ENCODE assay signal across 12 cellular contexts in genomic region chr19:42275103-42275502, GRCh38. TPM values are rescaled to one million over a fixed set of nuclear protein-coding genes. Genes with fewer than 3 reads are reported as not detected.
DNase-seq lines count a peak whose midpoint lies in the region; ATAC-seq, FAIRE-seq and TF ChIP-seq lines count a peak whose summit lies in the region.
"Had no signal": no experiment of that assay in that cellular context is flagged by ENCODE, and none has a peak within 500 bp of the region (broad histone marks: within the 10 kb centered on the region; RNA-seq: fewer than 3 reads in every experiment).

No MANE protein-coding gene starts in this region.

- H3K27me3 ChIP-seq in GM12878 (replicated peaks in 1 of 2; ENCODE audit: control insufficient read depth in 2 of 2, insufficient read depth in 2 of 2, low read length in 1 of 2) (no peaks in the 10 kb centered on the region), osteoblast (ENCODE audit: insufficient read depth, low read length) (no peaks in the 10 kb centered on the region), BE2C (no peaks in the 10 kb centered on the region)

- ATAC-seq in GM12878, result no peak
- ATAC-seq: activated T-cell treated with anti-CD3 and anti-CD28 coated beads, Interleukin-2, amount 50 U/mL, for 4 hours had no signal

- H3K9ac ChIP-seq in GM12878 (ENCODE audit: control insufficient read depth, insufficient read depth, low read length), result no peak overlapping the region

- H3K4me2 ChIP-seq in GM12878 (ENCODE audit: control insufficient read depth, insufficient read depth), result peak overlapping the region; percentile 22; the same call in 1 of the 2 replicates
- H3K4me2 ChIP-seq in osteoblast (ENCODE audit: insufficient read depth, low read length), result no peak overlapping the region

- H3K79me2 ChIP-seq in GM12878 (ENCODE audit: control insufficient read depth, insufficient read depth, low read length) (peaks cover 32% of the 10 kb centered on the region), osteoblast (ENCODE audit: insufficient read depth, low read length) (peaks cover 93% of the 10 kb centered on the region)

- H3K27ac ChIP-seq in GM12878 (ENCODE audit: control insufficient read depth, insufficient read depth) (no peak overlapping the region), osteoblast (ENCODE audit: low read depth, low read length) (no peak overlapping the region)

- POLR2A ChIA-PET in GM12878 (lab: Charles Lee), result no interaction called here

- H3K4me3 ChIP-seq in GM12878, result no peak overlapping the region
- H3K4me3 ChIP-seq in osteoblast (ENCODE audit: insufficient read depth, low read length), result peak overlapping the region; percentile 29
- H3K4me3 ChIP-seq in BE2C (ENCODE audit: low read depth, low read length), result no peak overlapping the region
- H3K4me3 ChIP-seq: skin epidermis had no signal

- TF ChIP-seq CTCF in GM12878 (IDR thresholded peaks at IDR 0.05 in 2 of 3, conservative IDR thresholded peaks at IDR 0.05 in 1 of 3; ENCODE audit: control insufficient read depth in 2 of 3, extremely low read depth in 1 of 3, insufficient read depth in 1 of 3, low read depth in 3 of 3, low read length in 3 of 3) (no peak), osteoblast (IDR thresholded peaks at IDR 0.05; ENCODE audit: extremely low read depth, low read depth, low read length) (no peak), BE2C (IDR thresholded peaks at IDR 0.05; ENCODE audit: low read depth, low read length) (no peak)

- intact Hi-C loops in GM12878 (cut with micrococcal nuclease; ENCODE audit: unreplicated experiment), result no loop called here

- peak overlapping the region; percentile 80 for H3K27ac Mint-ChIP-seq in T-helper 1 cell treated with Interleukin-12 subunit alpha and Interleukin-12 subunit beta and Interleukin-4 antibody, amounts not matched to agents 30 μg/mL and 1 μg/mL, for 36 hours

- RAD21 ChIA-PET in GM12878 (lab: Charles Lee; ENCODE audit: unreplicated experiment), result no interaction called here

- TF ChIP-seq RAD21 in GM12878 (IDR thresholded peaks at IDR 0.05; ENCODE audit: insufficient read depth, low read depth, low read length), result no peak

- no peaks in the 10 kb centered on the region; the same call in 1 of the 2 replicates for H4K20me1 ChIP-seq in GM12878 (ENCODE audit: control insufficient read depth, insufficient read depth)
- peaks cover 55% of the 10 kb centered on the region for H4K20me1 ChIP-seq in osteoblast (ENCODE audit: insufficient read depth, low read length)

- peaks cover 51% of the 10 kb centered on the region for H3K4me1 Mint-ChIP-seq in T-helper 1 cell treated with Interleukin-12 subunit alpha and Interleukin-12 subunit beta and Interleukin-4 antibody, amounts not matched to agents 30 μg/mL and 1 μg/mL, for 36 hours (ENCODE audit: low read depth)

- H3K27me3 Mint-ChIP-seq in T-helper 1 cell treated with Interleukin-12 subunit alpha and Interleukin-12 subunit beta and Interleukin-4 antibody, amounts not matched to agents 30 μg/mL and 1 μg/mL, for 36 hours (ENCODE audit: low read depth), result no peaks in the 10 kb centered on the region

- no peaks in the 10 kb centered on the region for H3K9me3 ChIP-seq in GM12878 (replicated peaks; ENCODE audit: control insufficient read depth, insufficient read depth, low read length)
- no peaks in the 10 kb centered on the region for H3K9me3 ChIP-seq in osteoblast (ENCODE audit: low read depth, low read length)
- no peaks in the 10 kb centered on the region for H3K9me3 ChIP-seq in BE2C

- no TSS peak for BruUV-seq in GM12878 (replicated peaks; lab: Mats Ljungman, UMichigan)

- TF ChIP-seq EP300 in GM12878 (IDR thresholded peaks at IDR 0.05; ENCODE audit: borderline replicate concordance in 1 of 2, control insufficient read depth in 1 of 2, low read depth in 2 of 2, low read length in 2 of 2), result no peak

- H2AFZ ChIP-seq in GM12878 (ENCODE audit: control insufficient read depth, low read depth, low read length) (no peak overlapping the region), osteoblast (ENCODE audit: low read length) (no peak overlapping the region)

- H3K4me3 Mint-ChIP-seq in T-helper 1 cell treated with Interleukin-12 subunit alpha and Interleukin-12 subunit beta and Interleukin-4 antibody, amounts not matched to agents 30 μg/mL and 1 μg/mL, for 36 hours, result peak overlapping the region; percentile 57
- H3K4me3 Mint-ChIP-seq: activated T-cell treated with anti-CD3 and anti-CD28 coated beads, Interleukin-2, amount 50 U/mL, for 4 hours had no signal

- H3K36me3 Mint-ChIP-seq in T-helper 1 cell treated with Interleukin-12 subunit alpha and Interleukin-12 subunit beta and Interleukin-4 antibody, amounts not matched to agents 30 μg/mL and 1 μg/mL, for 36 hours (ENCODE audit: low read depth), result peaks cover 24% of the 10 kb centered on the region

- CTCF ChIA-PET in GM12878 (lab: Yijun Ruan, JAX), result interaction anchor here (1.3 to 1.4 kb wide), 2 partner anchors 21 to 30 kb away, joined by 3 to 4 read pairs; no protein-coding TSS in a partner anchor

- SMC1A ChIA-PET in GM12878 (lab: Charles Lee; ENCODE audit: uncharacterized antibody, unreplicated experiment), result interaction anchor here (1.3 to 1.6 kb wide), 3 partner anchors 28 to 35 kb away, joined by 4 read pairs; no protein-coding TSS in a partner anchor

- WGBS in GM12878 (ENCODE audit: insufficient coverage, insufficient replicate concordance, low lambda C conversion rate, missing lambda C conversion rate), result 92% methylated on average over 7 of the region's 7 CpGs

- DNase-seq in T-helper 1 cell (no peak), GM12878 (ENCODE audit: low read depth, low spot score) (no peak), osteoblast (ENCODE audit: insufficient read length, low spot score, missing footprints) (no peak), NCI-H1930 (lab: John Stamatoyannopoulos, UW) (no peak), BE2C (no peak)
- DNase-seq: activated T-cell treated with anti-CD3 and anti-CD28 coated beads, Interleukin-2, amount 50 U/mL, for 4 hours; head of caudate nucleus; NCI-H187 had no signal

- no peak for FAIRE-seq in GM12878 (lab: Jason Lieb, UNC)
- FAIRE-seq: A204.1 had no signal

- in situ Hi-C loops in GM12878 (cut with MboI), result loop anchor here (5.0 kb wide), 1 partner anchor 143 kb away; the partner anchor contains the start of gene POU2F2

- H3K36me3 ChIP-seq in GM12878 (ENCODE audit: control insufficient read depth in 2 of 2, insufficient read depth in 2 of 2, low read length in 1 of 2), result peaks cover 3 to 19% of the 10 kb centered on the region in 2 experiments; a peak in 3 of 4 replicates
- H3K36me3 ChIP-seq in osteoblast (ENCODE audit: insufficient read depth, low read length), result peaks cover 33% of the 10 kb centered on the region
- H3K36me3 ChIP-seq in BE2C, result peaks cover 43% of the 10 kb centered on the region

- no peaks in the 10 kb centered on the region for H3K9me3 Mint-ChIP-seq in T-helper 1 cell treated with Interleukin-12 subunit alpha and Interleukin-12 subunit beta and Interleukin-4 antibody, amounts not matched to agents 30 μg/mL and 1 μg/mL, for 36 hours
- H3K9me3 Mint-ChIP-seq: activated T-cell treated with anti-CD3 and anti-CD28 coated beads, Interleukin-2, amount 50 U/mL, for 4 hours had no signal

- TF ChIP-seq POLR2A in GM12878 (IDR thresholded peaks at IDR 0.05; ENCODE audit: low read depth, low read length), result no peak

- peaks cover 40% of the 10 kb centered on the region for H3K4me1 ChIP-seq in GM12878 (ENCODE audit: control insufficient read depth, insufficient read depth, low read length)
- peaks cover 52% of the 10 kb centered on the region for H3K4me1 ChIP-seq in osteoblast (ENCODE audit: insufficient read depth, low read length)
- H3K4me1 ChIP-seq in BE2C, result peaks cover 21% of the 10 kb centered on the region

RNA-seq across cellular contexts. Expression of gene CIC, which starts 6.1 kb away (rescaled TPM):
- total RNA-seq in GM12878 (2013; cell fraction: nucleolus; rRNA removed), result 33.3 and 49.5 TPM in 2 replicates
- 8.0 and 9.5 TPM in 2 replicates for total RNA-seq in GM12878 (2014; rRNA removed)
- total RNA-seq in GM12878 (2014; rRNA removed; fragmentation: Illumina TruSeq; extraction: Trizol), result 4.3 and 6.5 TPM in 2 replicates
- 47.3 and 50.6 TPM in 2 replicates for total RNA-seq in GM12878 (2021)
- polyA plus RNA-seq in GM12878 (2011; ENCODE audit: low read depth), result 9.5 TPM
- 2.4 and 3.8 TPM in 2 replicates for polyA plus RNA-seq in GM12878 (2011; rRNA removed)
- 6.7 and 9.9 TPM in 2 replicates for polyA plus RNA-seq in GM12878 (2011; cell fraction: cytosol; rRNA removed)
- polyA plus RNA-seq in GM12878 (2011; cell fraction: nucleus; rRNA removed), result 76.7 and 94.7 TPM in 2 replicates
- polyA plus RNA-seq in GM12878 (2012), result 29.1 and 30.8 TPM in 2 replicates
- polyA plus RNA-seq in GM12878 (2014; fragmentation: Illumina TruSeq; extraction: Trizol), result 1.7 and 7.4 TPM in 2 replicates
- under 1 TPM; 0.18 to 0.24 TPM for polyA plus RNA-seq in GM12878 (2014; fragmentation: Nextera tagmentation; extraction: Ambion mirVana)
- 24.0 and 27.7 TPM in 2 replicates for polyA plus RNA-seq in GM12878 (2014; rRNA removed)
- 1 to 10 TPM; 6.9 to 8.1 TPM for polyA plus RNA-seq in GM12878 (2016; fragmentation: Nextera tagmentation; extraction: Ambion mirVana)
- 2.1 and 9.8 TPM in 2 replicates for polyA minus RNA-seq in GM12878 (2011; rRNA and poly(A)+ RNA removed)
- 10.2 and 11.2 TPM in 2 replicates for polyA minus RNA-seq in GM12878 (2011; cell fraction: cytosol; rRNA and poly(A)+ RNA removed)
- polyA minus RNA-seq in GM12878 (2011; cell fraction: nucleus; rRNA and poly(A)+ RNA removed), result 13.1 and 24.6 TPM in 2 replicates
- total RNA-seq in osteoblast, result 33.6 and 39.1 TPM in 2 replicates
- polyA plus RNA-seq in BE2C (2012; ENCODE audit: insufficient read depth, insufficient read length, low read depth), result 101 TPM

RNA-seq across cellular contexts. Expression of gene ERF, which starts 20.2 kb away (rescaled TPM):
- 29.9 and 31.1 TPM in 2 replicates for total RNA-seq in GM12878 (2013; cell fraction: nucleolus; rRNA removed)
- total RNA-seq in GM12878 (2014; rRNA removed), result 15.9 and 22.2 TPM in 2 replicates
- 12.1 and 12.8 TPM in 2 replicates for total RNA-seq in GM12878 (2014; rRNA removed; fragmentation: Illumina TruSeq; extraction: Trizol)
- 51.8 and 56.3 TPM in 2 replicates for total RNA-seq in GM12878 (2021)
- 3.6 TPM for polyA plus RNA-seq in GM12878 (2011; ENCODE audit: low read depth)
- 15.1 and 34.5 TPM in 2 replicates for polyA plus RNA-seq in GM12878 (2011; rRNA removed)
- 23.3 and 39.9 TPM in 2 replicates for polyA plus RNA-seq in GM12878 (2011; cell fraction: cytosol; rRNA removed)
- polyA plus RNA-seq in GM12878 (2011; cell fraction: nucleus; rRNA removed), result 164 and 188 TPM in 2 replicates
- polyA plus RNA-seq in GM12878 (2012), result 21.7 and 22.0 TPM in 2 replicates
- polyA plus RNA-seq in GM12878 (2014; fragmentation: Illumina TruSeq; extraction: Trizol), result 4.9 and 17.8 TPM in 2 replicates
- under 1 TPM; 0.02 to 0.04 TPM for polyA plus RNA-seq in GM12878 (2014; fragmentation: Nextera tagmentation; extraction: Ambion mirVana)
- 33.0 and 40.2 TPM in 2 replicates for polyA plus RNA-seq in GM12878 (2014; rRNA removed)
- polyA plus RNA-seq in GM12878 (2016; fragmentation: Nextera tagmentation; extraction: Ambion mirVana), result 1 to 10 TPM; 8.3 to 8.9 TPM
- polyA minus RNA-seq in GM12878 (2011; rRNA and poly(A)+ RNA removed), result 27.0 and 49.3 TPM in 2 replicates
- 19.8 and 25.4 TPM in 2 replicates for polyA minus RNA-seq in GM12878 (2011; cell fraction: cytosol; rRNA and poly(A)+ RNA removed)
- polyA minus RNA-seq in GM12878 (2011; cell fraction: nucleus; rRNA and poly(A)+ RNA removed), result 34.6 and 45.5 TPM in 2 replicates
- total RNA-seq in osteoblast, result 31.8 and 44.8 TPM in 2 replicates
- 162 TPM for polyA plus RNA-seq in BE2C (2012; ENCODE audit: insufficient read depth, insufficient read length, low read depth)

RNA-seq across cellular contexts. Expression of gene PRR19, which starts 26.8 kb away (rescaled TPM):
- total RNA-seq in GM12878 (2013; cell fraction: nucleolus; rRNA removed), result 0.19 TPM in 1 of 2 replicates, not detected in the other
- 0.73 and 0.82 TPM in 2 replicates for total RNA-seq in GM12878 (2014; rRNA removed)
- 0.18 and 0.31 TPM in 2 replicates for total RNA-seq in GM12878 (2014; rRNA removed; fragmentation: Illumina TruSeq; extraction: Trizol)
- 0.80 and 1.4 TPM in 2 replicates for total RNA-seq in GM12878 (2021)
- 0.29 TPM for polyA plus RNA-seq in GM12878 (2011; ENCODE audit: low read depth)
- 0.15 TPM in 1 of 2 replicates, not detected in the other for polyA plus RNA-seq in GM12878 (2011; rRNA removed)
- 0.50 and 0.55 TPM in 2 replicates for polyA plus RNA-seq in GM12878 (2011; cell fraction: cytosol; rRNA removed)
- polyA plus RNA-seq in GM12878 (2011; cell fraction: nucleus; rRNA removed), result 0.38 and 0.43 TPM in 2 replicates
- polyA plus RNA-seq in GM12878 (2012), result 0.38 and 0.49 TPM in 2 replicates
- polyA plus RNA-seq in GM12878 (2014; fragmentation: Illumina TruSeq; extraction: Trizol), result 0.11 and 0.43 TPM in 2 replicates
- polyA plus RNA-seq in GM12878 (2014; fragmentation: Nextera tagmentation; extraction: Ambion mirVana), result under 1 TPM in 1 of 2 experiments, not detected in 1; 0.09 TPM
- 0.81 and 1.7 TPM in 2 replicates for polyA plus RNA-seq in GM12878 (2014; rRNA removed)
- polyA plus RNA-seq in GM12878 (2016; fragmentation: Nextera tagmentation; extraction: Ambion mirVana), result 1 to 10 TPM; 1.1 to 1.7 TPM
- 0.21 and 0.37 TPM in 2 replicates for polyA minus RNA-seq in GM12878 (2011; rRNA and poly(A)+ RNA removed)
- polyA minus RNA-seq in GM12878 (2011; cell fraction: cytosol; rRNA and poly(A)+ RNA removed), result not detected in 2 replicates
- not detected in 2 replicates for polyA minus RNA-seq in GM12878 (2011; cell fraction: nucleus; rRNA and poly(A)+ RNA removed)
- 0.36 and 0.59 TPM in 2 replicates for total RNA-seq in osteoblast
- 3.1 TPM for polyA plus RNA-seq in BE2C (2012; ENCODE audit: insufficient read depth, insufficient read length, low read depth)
- total RNA-seq: mesenteric fat pad had no signal

RNA-seq across cellular contexts. Expression of gene PAFAH1B3, which starts 27.3 kb away (rescaled TPM):
- 5.1 and 6.4 TPM in 2 replicates for total RNA-seq in GM12878 (2013; cell fraction: nucleolus; rRNA removed)
- 57.7 and 78.6 TPM in 2 replicates for total RNA-seq in GM12878 (2014; rRNA removed)
- 32.0 and 41.3 TPM in 2 replicates for total RNA-seq in GM12878 (2014; rRNA removed; fragmentation: Illumina TruSeq; extraction: Trizol)
- total RNA-seq in GM12878 (2021), result 68.8 and 72.9 TPM in 2 replicates
- polyA plus RNA-seq in GM12878 (2011; ENCODE audit: low read depth), result 20.5 TPM
- 8.8 and 30.5 TPM in 2 replicates for polyA plus RNA-seq in GM12878 (2011; rRNA removed)
- 57.1 and 73.1 TPM in 2 replicates for polyA plus RNA-seq in GM12878 (2011; cell fraction: cytosol; rRNA removed)
- 43.1 and 44.9 TPM in 2 replicates for polyA plus RNA-seq in GM12878 (2011; cell fraction: nucleus; rRNA removed)
- polyA plus RNA-seq in GM12878 (2012), result 29.8 and 33.2 TPM in 2 replicates
- 15.2 and 46.6 TPM in 2 replicates for polyA plus RNA-seq in GM12878 (2014; fragmentation: Illumina TruSeq; extraction: Trizol)
- 10 to 100 TPM in 1 of 2 experiments, 1 to 10 TPM in 1; 6.2 to 23.1 TPM for polyA plus RNA-seq in GM12878 (2014; fragmentation: Nextera tagmentation; extraction: Ambion mirVana)
- 56.1 and 66.2 TPM in 2 replicates for polyA plus RNA-seq in GM12878 (2014; rRNA removed)
- 10 to 100 TPM; 77.7 to 79.6 TPM for polyA plus RNA-seq in GM12878 (2016; fragmentation: Nextera tagmentation; extraction: Ambion mirVana)
- 18.4 and 30.6 TPM in 2 replicates for polyA minus RNA-seq in GM12878 (2011; rRNA and poly(A)+ RNA removed)
- 14.2 and 19.0 TPM in 2 replicates for polyA minus RNA-seq in GM12878 (2011; cell fraction: cytosol; rRNA and poly(A)+ RNA removed)
- 8.0 and 13.3 TPM in 2 replicates for polyA minus RNA-seq in GM12878 (2011; cell fraction: nucleus; rRNA and poly(A)+ RNA removed)
- total RNA-seq in osteoblast, result 18.3 and 23.2 TPM in 2 replicates
- polyA plus RNA-seq in BE2C (2012; ENCODE audit: insufficient read depth, insufficient read length, low read depth), result 171 TPM

RNA-seq across cellular contexts. Expression of gene GSK3A, which starts 32.7 kb away (rescaled TPM):
- total RNA-seq in GM12878 (2013; cell fraction: nucleolus; rRNA removed), result 7.7 and 11.1 TPM in 2 replicates
- total RNA-seq in GM12878 (2014; rRNA removed) (11.5 and 15.0 TPM in 2 replicates), GM12878 (2014; rRNA removed; fragmentation: Illumina TruSeq; extraction: Trizol) (15.3 and 15.8 TPM in 2 replicates), GM12878 (2021) (35.6 and 38.6 TPM in 2 replicates), osteoblast (16.2 and 18.1 TPM in 2 replicates)
- polyA plus RNA-seq in GM12878 (2011; ENCODE audit: low read depth), result 12.6 TPM
- polyA plus RNA-seq in GM12878 (2011; rRNA removed) (17.5 and 41.3 TPM in 2 replicates), GM12878 (2014; fragmentation: Illumina TruSeq; extraction: Trizol) (35.2 and 47.9 TPM in 2 replicates), GM12878 (2014; fragmentation: Nextera tagmentation; extraction: Ambion mirVana) (1 to 10 TPM in 1 of 2 experiments, under 1 TPM in 1; 1.00 to 1.2 TPM), GM12878 (2014; rRNA removed) (40.9 and 48.8 TPM in 2 replicates), GM12878 (2016; fragmentation: Nextera tagmentation; extraction: Ambion mirVana) (10 to 100 TPM in 1 of 2 experiments, 1 to 10 TPM in 1; 3.8 to 11.4 TPM)
- polyA plus RNA-seq in GM12878 (2011; cell fraction: cytosol; rRNA removed), result 44.7 and 48.5 TPM in 2 replicates
- 32.0 and 39.9 TPM in 2 replicates for polyA plus RNA-seq in GM12878 (2011; cell fraction: nucleus; rRNA removed)
- polyA plus RNA-seq in GM12878 (2012), result 24.5 and 27.4 TPM in 2 replicates
- 18.6 and 31.7 TPM in 2 replicates for polyA minus RNA-seq in GM12878 (2011; rRNA and poly(A)+ RNA removed)
- polyA minus RNA-seq in GM12878 (2011; cell fraction: cytosol; rRNA and poly(A)+ RNA removed), result 14.7 and 17.7 TPM in 2 replicates
- 4.2 and 6.6 TPM in 2 replicates for polyA minus RNA-seq in GM12878 (2011; cell fraction: nucleus; rRNA and poly(A)+ RNA removed)
- 88.2 TPM for polyA plus RNA-seq in BE2C (2012; ENCODE audit: insufficient read depth, insufficient read length, low read depth)
